In the genomic region with DNA sequence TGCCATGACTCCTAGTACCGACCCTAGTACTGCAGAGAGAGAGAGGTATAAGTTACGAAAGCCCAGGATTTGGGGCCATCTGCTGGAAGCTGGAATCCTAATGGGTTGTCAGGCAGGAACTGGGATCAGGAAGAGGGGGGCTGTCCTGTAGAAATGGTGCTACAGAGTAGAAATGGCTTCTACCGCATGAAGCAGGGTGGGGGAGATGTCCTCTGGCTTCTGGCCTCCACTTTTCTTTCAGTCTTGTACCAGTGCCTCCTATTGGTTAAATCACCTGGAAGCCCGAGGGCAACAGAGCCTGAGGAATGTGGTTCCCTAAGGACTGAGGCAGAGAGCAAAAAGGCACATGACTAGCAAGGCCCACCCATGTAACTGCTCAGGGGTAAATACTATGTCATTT, we compare ENCODE assay signal across 10 cellular contexts.
"Had no signal": no experiment of that assay in that cellular context is flagged by ENCODE, and none has a peak within 500 bp of the region (broad histone marks: within the 10 kb centered on the region; RNA-seq: fewer than 3 reads in every experiment).

No MANE protein-coding gene starts in this region.

- H3K4me3 ChIP-seq: testis had no signal

- H3K27me3 ChIP-seq: testis had no signal

- H3K4me1 ChIP-seq: testis had no signal

- DNase-seq: activated effector memory CD4-positive, alpha-beta T cell treated with Interleukin-2 at 50 U/mL for 16 hours; activated T-cell treated with anti-CD3 and anti-CD28 coated beads, Interleukin-2, amount 50 U/mL, for 24 hours; amniotic stem cell; dermis blood vessel endothelial cell; mammary epithelial cell; stimulated activated CD4-positive, alpha-beta T cell treated with anti-CD3 and anti-CD28 coated beads, Interleukin-15, amount 100 ng/mL, for 24 hours; stimulated activated CD4-positive, alpha-beta T cell treated with anti-CD3 and anti-CD28 coated beads, Interleukin-4, amount 100 ng/mL, for 4 hours; stimulated activated naive CD8-positive, alpha-beta T cell treated with anti-CD3 and anti-CD28 coated beads, Interleukin-15, amount 100 ng/mL, for 72 hours; testis had no signal

- H3K27ac ChIP-seq: testis had no signal

- ATAC-seq: activated naive CD4-positive, alpha-beta T cell treated with anti-CD3 and anti-CD28 coated beads, Interleukin-2, amount 50 U/mL, for 72 hours; stimulated activated naive CD8-positive, alpha-beta T cell treated with anti-CD3 and anti-CD28 coated beads, Interleukin-15, amount 100 ng/mL, for 72 hours had no signal

- H3K9me3 ChIP-seq: testis had no signal
